In genomic region chr3:58334013-58334321, GRCh38 we compare ENCODE assay signal across 9 cellular contexts. TPM values are rescaled to one million over a fixed set of nuclear protein-coding genes. Genes with fewer than 3 reads are reported as not detected.
DNase-seq lines count a peak whose midpoint lies in the region; ATAC-seq and TF ChIP-seq lines count a peak whose summit lies in the region.
"Had no signal": no experiment of that assay in that cellular context is flagged by ENCODE, and none has a peak within 500 bp of the region (broad histone marks: within the 10 kb centered on the region; RNA-seq: fewer than 3 reads in every experiment).

No MANE protein-coding gene starts in this region.

- H2AFZ ChIP-seq in KMS-11 (ENCODE audit: low read depth) = no peak overlapping the region

- TF ChIP-seq CTCF in AG04450 (IDR thresholded peaks at IDR 0.05; ENCODE audit: low read depth, low read length) (no peak), KMS-11 (conservative IDR thresholded peaks at IDR 0.05; ENCODE audit: low read depth, low read length) (no peak), choroid plexus epithelial cell (conservative IDR thresholded peaks at IDR 0.05; ENCODE audit: low read depth, low read length) (no peak)

- no peak overlapping the region for H3K9ac ChIP-seq in KMS-11

- H3K4me3 ChIP-seq in AG04450 (ENCODE audit: low read depth, low read length) (peak overlapping the region; percentile 84), KMS-11 (IDR thresholded peaks at IDR 0.05; ENCODE audit: insufficient read depth, low read depth, low read length) (peak overlapping the region; percentile 62), choroid plexus epithelial cell (ENCODE audit: low read depth, low read length) (peak overlapping the region; percentile 79), muscle layer of duodenum (ENCODE audit: low read depth in 1 of 2, low read length in 2 of 2) (peak overlapping the region; percentile 71 to 86)

- H4K20me1 ChIP-seq in KMS-11 (ENCODE audit: insufficient read depth) = no peaks in the 10 kb centered on the region

- ATAC-seq in HG03520 (IDR thresholded peaks at IDR 0.05; ENCODE audit: unreplicated experiment) (no peak), HG02840 (IDR thresholded peaks at IDR 0.05; ENCODE audit: low FRiP score, unreplicated experiment) (no peak)

- POLR2A ChIA-PET in AG04450 (lab: Yijun Ruan, JAX) = interaction anchor here (0.7 to 3.3 kb wide), 4 partner anchors 25 to 59 kb away, joined by 4 to 22 read pairs (median 8); no protein-coding TSS in a partner anchor

- H3K79me2 ChIP-seq in KMS-11 (ENCODE audit: insufficient read depth, low read depth) = no peaks in the 10 kb centered on the region

- CTCF ChIA-PET in AG04450 (lab: Charles Lee) = interaction anchor here (1.3 to 1.5 kb wide), 2 partner anchors 81 to 296 kb away, joined by 3 to 4 read pairs; no protein-coding TSS in a partner anchor

- no peak for DNase-seq in AG04450 (ENCODE audit: low read depth, low spot score)
- DNase-seq in choroid plexus epithelial cell (ENCODE audit: low read depth) = no peak
- no peak for DNase-seq in NCI-H345 treated with DMSO at 0.1 percent for 48 hours (lab: John Stamatoyannopoulos, UW; ENCODE audit: unreplicated experiment)
- DNase-seq in KG1 (lab: John Stamatoyannopoulos, UW) = no peak
- DNase-seq: T-helper 9 cell had no signal

- H3K27me3 ChIP-seq in AG04450 (ENCODE audit: control insufficient read depth, insufficient read depth, low read length) (no peaks in the 10 kb centered on the region), KMS-11 (ENCODE audit: insufficient read depth, low read depth) (no peaks in the 10 kb centered on the region), muscle layer of duodenum (ENCODE audit: low read depth, low read length) (no peaks in the 10 kb centered on the region)

- H3K4me2 ChIP-seq in KMS-11 = peak overlapping the region; percentile 56

- H3K9me3 ChIP-seq in AG04450 (ENCODE audit: control insufficient read depth, insufficient read depth, low read length) = no peaks in the 10 kb centered on the region; the same call in 1 of the 2 replicates
- H3K9me3 ChIP-seq in muscle layer of duodenum (ENCODE audit: control insufficient read depth in 1 of 2, low read length in 2 of 2) = no peaks in the 10 kb centered on the region

- peaks cover 24% of the 10 kb centered on the region for H3K4me1 ChIP-seq in KMS-11 (ENCODE audit: low read depth, poor library complexity, severe bottlenecking)
- peaks cover 6 to 24% of the 10 kb centered on the region in 2 donors for H3K4me1 ChIP-seq in muscle layer of duodenum (ENCODE audit: control insufficient read depth in 1 of 2, insufficient read depth in 2 of 2, low read length in 2 of 2)

- no peaks in the 10 kb centered on the region for H3K36me3 ChIP-seq in KMS-11 (ENCODE audit: insufficient read depth)
- no peaks in the 10 kb centered on the region for H3K36me3 ChIP-seq in muscle layer of duodenum (ENCODE audit: control insufficient read depth in 1 of 2, insufficient read depth in 2 of 2, low read length in 2 of 2)

- no peak overlapping the region for H3K27ac ChIP-seq in AG04450 (ENCODE audit: low read depth, low read length)
- H3K27ac ChIP-seq in KMS-11 = no peak overlapping the region
- peak overlapping the region; percentile 53 for H3K27ac ChIP-seq in muscle layer of duodenum (ENCODE audit: low read length)

RNA-seq across cellular contexts. Expression of gene PXK, which starts 1.3 kb away (rescaled TPM):
- polyA plus RNA-seq in AG04450 (2011; rRNA removed) = 56.6 and 70.3 TPM in 2 replicates
- polyA minus RNA-seq in AG04450 (2011; rRNA and poly(A)+ RNA removed) = 47.1 and 50.1 TPM in 2 replicates

RNA-seq across cellular contexts. Expression of gene HTD2, which starts 27.6 kb away (rescaled TPM):
- polyA plus RNA-seq in AG04450 (2011; rRNA removed) = 7.1 and 9.6 TPM in 2 replicates
- polyA minus RNA-seq in AG04450 (2011; rRNA and poly(A)+ RNA removed) = 2.0 and 2.3 TPM in 2 replicates

RNA-seq across cellular contexts. Expression of gene RPP14, which starts 27.9 kb away (rescaled TPM):
- polyA plus RNA-seq in AG04450 (2011; rRNA removed) = 14.7 and 18.5 TPM in 2 replicates
- 6.8 and 8.8 TPM in 2 replicates for polyA minus RNA-seq in AG04450 (2011; rRNA and poly(A)+ RNA removed)
